ENCODE assay signal across 1 cellular context in genomic region chr6:21104288-21104687, GRCh38.
TF ChIP-seq lines count a peak whose summit lies in the region.

No MANE protein-coding gene starts in this region.

TF ChIP-seq in K562, 482 proteins besides CTCF, POLR2A, EP300 and RAD21:
- TF ChIP-seq ZNF384 (IDR thresholded peaks at IDR 0.05; ENCODE audit: low read depth, low read length): peak; percentile 37; the same call in 1 of the 2 replicates
- TF ChIP-seq E2F6 (IDR thresholded peaks at IDR 0.05; ENCODE audit: borderline replicate concordance in 1 of 2, extremely low read depth in 1 of 2, insufficient read depth in 1 of 2, insufficient read length in 1 of 2, low read depth in 1 of 2, low read length in 1 of 2, poor library complexity in 1 of 2, severe bottlenecking in 1 of 2): no peak
- peak; percentile 89 for TF ChIP-seq ZBTB40 (IDR thresholded peaks at IDR 0.05)
- peak; percentile 73 for TF ChIP-seq ZBTB40 (CRISPR knock-in tag; IDR thresholded peaks at IDR 0.05)
TF ChIP-seq in K562: peak in this region for 2.
